ENCODE assay signal across 8 cellular contexts in genomic region chr20:53899351-53900167, GRCh38.
DNase-seq lines count a peak whose midpoint lies in the region; TF ChIP-seq lines count a peak whose summit lies in the region.

No MANE protein-coding gene starts in this region.

- H3K4me1 Mint-ChIP-seq in activated naive CD8-positive, alpha-beta T cell (ENCODE audit: low read depth) = peaks cover 68% of the 10 kb centered on the region

- H3K27me3 Mint-ChIP-seq in activated naive CD8-positive, alpha-beta T cell = no peaks in the 10 kb centered on the region

- H3K9me3 Mint-ChIP-seq in activated naive CD8-positive, alpha-beta T cell (ENCODE audit: low read depth) = no peaks in the 10 kb centered on the region

- no peak for TF ChIP-seq CTCF in MM.1S (IDR thresholded peaks at IDR 0.05; ENCODE audit: low read length)

- peak overlapping the region; percentile 39 for H3K4me2 ChIP-seq in MM.1S (ENCODE audit: low read depth, low read length)

- DNase-seq in ELR (ENCODE audit: low read depth) (peak; percentile 96), GOT3 (lab: John Stamatoyannopoulos, UW) (peak; percentile 20), MM.1S (peak; percentile 92), SW 1271 (lab: John Stamatoyannopoulos, UW) (peak; percentile 31 to 86), left kidney (ENCODE audit: low read depth, low spot score) (peak; percentile 86), ecto neural progenitor cell (ENCODE audit: low spot score) (no peak)
- peak; percentile 48 for DNase-seq in stimulated activated CD8-positive, alpha-beta memory T cell treated with anti-CD3 and anti-CD28 coated beads, Interleukin-4, amount 100 ng/mL, for 24 hours (ENCODE audit: low read depth)

- no peak overlapping the region for H3K9ac ChIP-seq in MM.1S (ENCODE audit: low read length)

- H3K9me2 ChIP-seq in MM.1S (replicated peaks; ENCODE audit: insufficient read depth, low read length) = no peaks in the 10 kb centered on the region

- no peaks in the 10 kb centered on the region for H4K20me1 ChIP-seq in MM.1S (ENCODE audit: insufficient read depth, low read length)

- no peaks in the 10 kb centered on the region for H3K9me3 ChIP-seq in MM.1S (replicated peaks; ENCODE audit: insufficient read depth, low read length)

- no peak overlapping the region for H3K4me3 ChIP-seq in MM.1S (ENCODE audit: low read length)

- no peaks in the 10 kb centered on the region for H3K36me3 ChIP-seq in MM.1S (replicated peaks; ENCODE audit: insufficient read depth, low read length)

- peak overlapping the region; percentile 38 for H3K4me3 Mint-ChIP-seq in activated naive CD8-positive, alpha-beta T cell

- no peaks in the 10 kb centered on the region for H3K27me3 ChIP-seq in MM.1S (replicated peaks; ENCODE audit: insufficient read depth, low read length)

- H3K27ac Mint-ChIP-seq in activated naive CD8-positive, alpha-beta T cell = peak overlapping the region; percentile 98

- peaks cover 18% of the 10 kb centered on the region for H3F3A ChIP-seq in MM.1S (ENCODE audit: insufficient read depth, low read length)

- H3K36me3 Mint-ChIP-seq in activated naive CD8-positive, alpha-beta T cell = no peaks in the 10 kb centered on the region

- H3K4me1 ChIP-seq in MM.1S (ENCODE audit: low read length) = peaks cover 27% of the 10 kb centered on the region

- H3K27ac ChIP-seq in MM.1S (ENCODE audit: low read length) = peak overlapping the region; percentile 57

- peak overlapping the region; percentile 48 for H2AFZ ChIP-seq in MM.1S (ENCODE audit: low read length)

- no peaks in the 10 kb centered on the region for H3K79me2 ChIP-seq in MM.1S (ENCODE audit: low read length)
